Comparison of ENCODE assay signal across 29 cellular contexts in the genomic region with DNA sequence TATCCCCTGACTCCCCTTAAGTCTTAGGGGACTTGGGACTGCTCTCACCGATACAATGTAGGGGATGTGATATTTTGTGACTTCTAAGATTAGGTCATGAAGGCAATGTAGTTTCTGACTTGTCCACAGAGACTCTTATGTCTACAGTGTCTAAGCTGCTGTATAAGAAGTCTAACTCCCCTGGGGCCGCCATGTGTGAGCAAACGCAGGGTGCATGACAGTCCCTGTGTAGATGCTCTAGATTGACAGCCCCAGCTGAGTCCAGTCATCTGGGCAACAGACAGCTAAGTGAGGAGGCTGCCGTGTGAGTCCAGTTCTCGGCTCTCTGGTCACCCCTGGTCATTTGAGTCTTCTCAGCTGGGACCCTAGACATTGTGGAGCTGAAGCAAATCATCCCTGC.
"Had no signal": no experiment of that assay in that cellular context is flagged by ENCODE, and none has a peak within 500 bp of the region (broad histone marks: within the 10 kb centered on the region; RNA-seq: fewer than 3 reads in every experiment).

No MANE protein-coding gene starts in this region.

- ATAC-seq: activated CD8-positive, alpha-beta memory T cell treated with anti-CD3 and anti-CD28 coated beads, Interleukin-2, amount 10 ng/mL, durations not matched to agents 7 days and 5 days; activated naive CD8-positive, alpha-beta T cell treated with anti-CD3 and anti-CD28 coated beads, Interleukin-2, amount 50 U/mL, for 24 hours; K562; Panc1 had no signal

- H3K27ac ChIP-seq: WERI-Rb-1 had no signal

- DNase-seq: activated CD4-positive, alpha-beta memory T cell treated with anti-CD3 and anti-CD28 coated beads, Interleukin-2, amount 10 ng/mL, durations not matched to agents 7 days and 5 days; activated CD4-positive, alpha-beta T cell treated with anti-CD3 and anti-CD28 coated beads for 1 hour; activated CD4-positive, alpha-beta T cell treated with anti-CD3 and anti-CD28 coated beads for 48 hours; activated CD4-positive, CD25-positive, alpha-beta regulatory T cell; activated CD8-positive, alpha-beta memory T cell treated with anti-CD3 and anti-CD28 coated beads for 24 hours; activated CD8-positive, alpha-beta memory T cell treated with anti-CD3 and anti-CD28 coated beads, Interleukin-2, amount 10 ng/mL, durations not matched to agents 7 days and 5 days; activated CD8-positive, alpha-beta memory T cell treated with anti-CD3 and anti-CD28 coated beads, Interleukin-2, amount 50 U/mL, for 48 hours; activated effector memory CD4-positive, alpha-beta T cell treated with Interleukin-2 at 50 U/mL for 16 hours; activated naive CD4-positive, alpha-beta T cell treated with anti-CD3 and anti-CD28 coated beads, Interleukin-2, amount 10 ng/mL, durations not matched to agents 7 days and 5 days; activated naive CD8-positive, alpha-beta T cell treated with anti-CD3 and anti-CD28 coated beads, Interleukin-2, amount 50 U/mL, for 24 hours; activated T-cell treated with anti-CD3 and anti-CD28 coated beads, Interleukin-2, amount 50 U/mL, for 48 hours; anterior cingulate cortex; caudate nucleus; cerebellar nuclear complex; NCI-H1105; NCI-H1417 treated with DMSO at 0.1 percent for 48 hours; NCI-H187 treated with DMSO at 0.1 percent for 48 hours; NCI-H2081; NCI-H226; NCI-H446 treated with DMSO at 0.1 percent for 48 hours; NCI-H526 treated with DMSO at 0.1 percent for 48 hours; NCI-H774; RPMI8226; SHP77 treated with DMSO at 0.1 percent for 48 hours; T1000; WERI-Rb-1 had no signal

- FAIRE-seq: bronchial epithelial cell, K562 had no signal

- H3K4me3 ChIP-seq: K562 had no signal

- H3K36me3 ChIP-seq: WERI-Rb-1 had no signal
